ENCODE assay signal across 20 cellular contexts in the genomic region with DNA sequence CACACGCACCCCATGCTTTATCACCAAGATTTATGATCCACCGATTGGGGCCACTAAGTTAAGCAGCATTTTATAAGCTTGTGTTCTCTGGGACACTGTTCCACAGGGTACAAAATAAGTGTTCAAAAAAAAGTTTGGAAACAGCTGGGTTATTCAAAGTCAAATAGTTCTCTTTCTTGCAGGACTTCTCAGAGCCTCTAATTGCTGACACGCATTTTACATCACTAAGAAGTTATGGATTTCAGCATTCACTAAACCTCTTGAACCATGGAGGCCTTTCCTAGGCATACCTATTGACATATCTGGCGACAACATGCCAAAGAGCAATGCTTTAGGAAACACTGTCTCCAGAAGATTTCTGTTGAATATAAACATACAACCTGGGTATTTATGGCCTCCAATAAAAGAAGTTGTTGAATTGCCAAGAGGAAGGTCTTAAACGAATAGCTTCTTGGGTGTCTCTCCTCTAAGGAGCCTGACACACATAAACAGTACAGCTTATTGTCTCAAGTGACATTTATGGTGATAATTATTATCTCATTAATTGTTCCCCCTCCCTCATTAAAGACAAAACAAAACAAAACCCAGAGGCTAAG.
A peak's percentile ranks its signal among the peaks of the same experiment; 100 is the strongest.
DNase-seq lines count a peak whose midpoint lies in the region; FAIRE-seq and TF ChIP-seq lines count a peak whose summit lies in the region.
"Had no signal": no experiment of that assay in that cellular context is flagged by ENCODE, and none has a peak within 500 bp of the region (broad histone marks: within the 10 kb centered on the region; RNA-seq: fewer than 3 reads in every experiment).

No MANE protein-coding gene starts in this region.

- no peak overlapping the region for H3K4me3 Mint-ChIP-seq in nephron
- H3K4me3 Mint-ChIP-seq: CD4-positive, CD25-positive, alpha-beta regulatory T cell had no signal

- H3K27me3 Mint-ChIP-seq in nephron (ENCODE audit: low read depth), result peaks cover 3% of the 10 kb centered on the region

- intact Hi-C loops in vagina (cut with DNase I), result no loop called here

- no peak for TF ChIP-seq POLR2A in vagina (IDR thresholded peaks at IDR 0.05)

- H3K4me1 ChIP-seq in vagina (peaks cover 39% of the 10 kb centered on the region), right atrium auricular region (peaks cover 0 to 6% of the 10 kb centered on the region in 2 donors)

- H3K27ac ChIP-seq in vagina, result peak overlapping the region; percentile 67
- no peak overlapping the region for H3K27ac ChIP-seq in right atrium auricular region
- H3K27ac ChIP-seq: HL-60, KMS-11 had no signal

- FAIRE-seq in endometrium (lab: Jason Lieb, UNC), result peak; percentile 98
- FAIRE-seq: GM12878 had no signal

- H3K36me3 Mint-ChIP-seq in nephron (ENCODE audit: low read depth), result no peaks in the 10 kb centered on the region
- H3K36me3 Mint-ChIP-seq: CD4-positive, CD25-positive, alpha-beta regulatory T cell had no signal

- H3K36me3 ChIP-seq in vagina (no peaks in the 10 kb centered on the region), right atrium auricular region (no peaks in the 10 kb centered on the region)

- no peak overlapping the region for H3K4me3 ChIP-seq in vagina
- no peak overlapping the region for H3K4me3 ChIP-seq in right atrium auricular region
- H3K4me3 ChIP-seq: GM12878 had no signal

- no peaks in the 10 kb centered on the region for H3K9me3 ChIP-seq in vagina
- peaks cover 0 to 4% of the 10 kb centered on the region in 2 donors for H3K9me3 ChIP-seq in right atrium auricular region

- TF ChIP-seq CTCF in nephron (IDR thresholded peaks at IDR 0.05; ENCODE audit: unreplicated experiment in 3 of 3) (no peak), vagina (IDR thresholded peaks at IDR 0.05) (no peak), right atrium auricular region (IDR thresholded peaks at IDR 0.05) (no peak)

- DNase-seq in NCI-H69 (lab: John Stamatoyannopoulos, UW), result peak; percentile 45
- no peak for DNase-seq in vagina (ENCODE audit: extremely low spot score in 2 of 2)
- no peak for DNase-seq in NCI-H774 (lab: John Stamatoyannopoulos, UW)
- no peak for DNase-seq in right atrium auricular region (ENCODE audit: low spot score)
- DNase-seq in T-helper 9 cell, result no peak
- DNase-seq: CD4-positive, CD25-positive, alpha-beta regulatory T cell; DND-41; GOT3; NCI-H1105; NCI-H146; NCI-H2029; NCI-H226; NCI-H510A treated with DMSO at 0.1 percent for 48 hours; NCI-H82; OCI-M1 had no signal

- no peaks in the 10 kb centered on the region for H3K9me3 Mint-ChIP-seq in nephron
- H3K9me3 Mint-ChIP-seq: CD4-positive, CD25-positive, alpha-beta regulatory T cell had no signal

- H3K4me1 Mint-ChIP-seq in nephron, result peaks cover 53% of the 10 kb centered on the region
- H3K4me1 Mint-ChIP-seq: CD4-positive, CD25-positive, alpha-beta regulatory T cell had no signal

- H3K27me3 ChIP-seq in vagina (no peaks in the 10 kb centered on the region), right atrium auricular region (no peaks in the 10 kb centered on the region)

- H3K27ac Mint-ChIP-seq in nephron, result peak overlapping the region; percentile 4 to 88 (median 58)
- H3K27ac Mint-ChIP-seq: CD4-positive, CD25-positive, alpha-beta regulatory T cell had no signal
